Comparison of ENCODE assay signal across 27 cellular contexts in the genomic region with DNA sequence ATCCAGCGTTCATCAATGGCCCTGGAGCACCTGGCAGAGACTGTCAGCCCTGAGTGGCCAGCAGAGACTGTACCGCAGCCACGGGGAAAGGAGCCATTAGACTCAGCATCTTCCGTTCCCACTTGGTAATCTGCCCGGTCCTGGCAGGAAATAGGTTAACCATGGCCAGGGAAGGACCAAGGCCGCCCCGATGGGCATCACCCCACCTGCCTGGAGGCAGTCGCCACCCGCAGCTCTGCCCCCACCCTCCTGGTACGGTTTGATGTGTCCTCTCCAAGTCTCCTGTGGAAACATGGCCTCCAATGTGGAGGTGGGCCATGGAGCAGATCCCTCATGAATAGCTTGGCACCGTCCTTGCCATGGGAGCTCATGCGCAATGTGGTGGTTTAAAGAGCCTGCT.
"Had no signal": no experiment of that assay in that cellular context is flagged by ENCODE, and none has a peak within 500 bp of the region (broad histone marks: within the 10 kb centered on the region; RNA-seq: fewer than 3 reads in every experiment).

No MANE protein-coding gene starts in this region.

- DNase-seq: activated CD4-positive, alpha-beta memory T cell treated with anti-CD3 and anti-CD28 coated beads for 36 hours; activated CD4-positive, alpha-beta T cell treated with anti-CD3 and anti-CD28 coated beads, Interleukin-2, amount 10 ng/mL, durations not matched to agents 24 days and 14 days; activated CD8-positive, alpha-beta memory T cell treated with anti-CD3 and anti-CD28 coated beads, Interleukin-2, amount 50 U/mL, for 4 hours; activated gamma-delta T cell treated with Interleukin-2 at 50 U/mL for 16 hours; activated naive CD4-positive, alpha-beta T cell treated with anti-CD3 and anti-CD28 coated beads, Interleukin-2, amount 50 U/mL, for 16 hours; activated T-cell treated with anti-CD3 and anti-CD28 coated beads, Interleukin-2, amount 50 U/mL, for 1 hour; amniotic stem cell; brain microvascular endothelial cell; dermis blood vessel endothelial cell; effector CD4-positive, alpha-beta T cell; esophagus squamous epithelium; foreskin melanocyte; heart right ventricle; left ventricle myocardium inferior; nephron progenitor cell; pancreas; psoas muscle; stimulated activated CD4-positive, alpha-beta T cell treated with anti-CD3 and anti-CD28 coated beads, Interleukin-4, amount 100 ng/mL, for 1 hour; stimulated activated naive CD8-positive, alpha-beta T cell treated with anti-CD3 and anti-CD28 coated beads, Interleukin-15, Interleukin-2, amounts not matched to agents 100 U/mL and 50 U/mL, for 24 hours; SW 1271; T-helper 17 cell; T1000 had no signal

- ATAC-seq: heart right ventricle; pancreas; psoas muscle; stimulated activated naive CD8-positive, alpha-beta T cell treated with anti-CD3 and anti-CD28 coated beads, Interleukin-15, Interleukin-2, amounts not matched to agents 100 U/mL and 50 U/mL, for 24 hours; T-helper 17 cell had no signal

- H3K27ac ChIP-seq: brain microvascular endothelial cell, epithelial cell of prostate, esophagus squamous epithelium, heart right ventricle, left ventricle myocardium inferior, pancreas, psoas muscle, upper lobe of left lung, vagina had no signal

- H3K9me3 ChIP-seq: esophagus squamous epithelium, heart right ventricle, left ventricle myocardium inferior, pancreas, psoas muscle, upper lobe of left lung, vagina had no signal

- H3K4me3 Mint-ChIP-seq: activated CD4-positive, alpha-beta memory T cell treated with anti-CD3 and anti-CD28 coated beads for 36 hours; activated CD4-positive, alpha-beta T cell treated with anti-CD3 and anti-CD28 coated beads, Interleukin-2, amount 10 ng/mL, durations not matched to agents 24 days and 14 days; activated T-helper 1 cell treated with anti-CD3 and anti-CD28 coated beads, Interleukin-12 subunit alpha, Interleukin-12 subunit beta, Interleukin-2, Interleukin-4 antibody, amounts not matched to agents 30 ng/mL and 10 ng/mL and 1 ng/mL, durations not matched to agents 14 hours and 24 hours and 36 hours; nephron progenitor cell; T-helper 17 cell had no signal

- H3K27ac Mint-ChIP-seq: activated CD4-positive, alpha-beta memory T cell treated with anti-CD3 and anti-CD28 coated beads for 36 hours; activated CD4-positive, alpha-beta T cell treated with anti-CD3 and anti-CD28 coated beads, Interleukin-2, amount 10 ng/mL, durations not matched to agents 24 days and 14 days; nephron progenitor cell; T-helper 17 cell had no signal

- H3K4me1 ChIP-seq: esophagus squamous epithelium, heart right ventricle, left ventricle myocardium inferior, pancreas, psoas muscle, upper lobe of left lung had no signal

- H3K4me3 ChIP-seq: esophagus squamous epithelium, heart right ventricle, left ventricle myocardium inferior, lung, pancreas, psoas muscle, upper lobe of left lung, vagina had no signal

- H3K9me3 Mint-ChIP-seq: activated CD4-positive, alpha-beta T cell treated with anti-CD3 and anti-CD28 coated beads, Interleukin-2, amount 10 ng/mL, durations not matched to agents 24 days and 14 days; activated T-helper 1 cell treated with anti-CD3 and anti-CD28 coated beads, Interleukin-12 subunit alpha, Interleukin-12 subunit beta, Interleukin-2, Interleukin-4 antibody, amounts not matched to agents 30 ng/mL and 10 ng/mL and 1 ng/mL, durations not matched to agents 14 hours and 24 hours and 36 hours had no signal

- H3K27me3 ChIP-seq: brain microvascular endothelial cell, pancreas, upper lobe of left lung, vagina had no signal

- H3K27me3 Mint-ChIP-seq: activated CD4-positive, alpha-beta memory T cell treated with anti-CD3 and anti-CD28 coated beads for 36 hours; activated CD4-positive, alpha-beta T cell treated with anti-CD3 and anti-CD28 coated beads, Interleukin-2, amount 10 ng/mL, durations not matched to agents 24 days and 14 days; T-helper 17 cell had no signal

- H3K36me3 ChIP-seq: brain microvascular endothelial cell, esophagus squamous epithelium, heart right ventricle, left ventricle myocardium inferior, pancreas, upper lobe of left lung, vagina had no signal
